In the genomic region with DNA sequence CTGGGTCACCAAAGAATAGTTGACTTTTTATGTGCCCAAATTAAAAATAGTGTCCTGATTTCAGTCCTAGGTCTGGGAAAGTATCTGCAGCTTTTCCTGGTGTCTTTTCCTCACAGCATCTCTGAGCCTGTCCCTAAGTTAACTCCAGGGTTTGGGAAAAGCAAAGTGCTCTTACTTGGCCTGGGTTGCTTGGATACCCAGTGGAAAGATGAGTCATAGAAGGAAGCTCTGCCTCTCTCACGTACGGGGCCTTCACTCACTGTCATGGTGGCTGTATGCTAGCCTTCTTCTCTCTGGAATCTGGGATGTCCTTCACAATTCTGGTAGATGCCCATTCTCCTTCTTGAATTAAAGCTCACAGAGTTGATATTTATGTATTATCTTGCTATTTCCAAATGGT, we compare ENCODE assay signal across 15 cellular contexts.
DNase-seq lines count a peak whose midpoint lies in the region; ATAC-seq and TF ChIP-seq lines count a peak whose summit lies in the region.
"Had no signal": no experiment of that assay in that cellular context is flagged by ENCODE, and none has a peak within 500 bp of the region (broad histone marks: within the 10 kb centered on the region; RNA-seq: fewer than 3 reads in every experiment).

No MANE protein-coding gene starts in this region.

- no peak overlapping the region for H3K4me3 ChIP-seq in fibroblast of pulmonary artery (replicated peaks; ENCODE audit: low read depth, low read length)
- H3K4me3 ChIP-seq: transverse colon had no signal

- TF ChIP-seq CTCF in fibroblast of pulmonary artery (IDR thresholded peaks at IDR 0.05; ENCODE audit: low read length, missing control alignments) = no peak

- intact Hi-C loops in left ventricle myocardium superior (cut with micrococcal nuclease) (no loop called here), Right ventricle myocardium superior (cut with DNase I) (no loop called here)

- DNase-seq in left ventricle myocardium superior = no peak
- no peak for DNase-seq in Right ventricle myocardium superior
- peak; percentile 16 for DNase-seq in astrocyte of the hippocampus (ENCODE audit: low read depth, low spot score)
- DNase-seq in fibroblast of pulmonary artery (ENCODE audit: low read depth) = peak; percentile 28
- DNase-seq in activated naive CD4-positive, alpha-beta T cell treated with anti-CD3 and anti-CD28 coated beads, Interleukin-2, amount 50 U/mL, for 16 hours = no peak
- no peak for DNase-seq in dedifferentiated amniotic fluid mesenchymal stem cell (ENCODE audit: extremely low spot score)
- DNase-seq in NCI-H2029 (lab: John Stamatoyannopoulos, UW) = no peak
- DNase-seq: activated CD4-positive, CD25-positive, alpha-beta regulatory T cell; CD4-positive, alpha-beta memory T cell; NCI-H510A treated with DMSO at 0.1 percent for 48 hours; SHP77; transverse colon had no signal

- ATAC-seq in left ventricle myocardium superior (peak; percentile 30), Right ventricle myocardium superior (ENCODE audit: poor library complexity) (no peak), GM21390 (IDR thresholded peaks at IDR 0.05; ENCODE audit: unreplicated experiment) (no peak)
- ATAC-seq: activated T-helper 17 cell treated with anti-CD3 and anti-CD28 coated beads, Interleukin-2, amount 50 U/mL, for 72 hours; stimulated activated memory B cell treated with anti-CD40 and anti-IgM and Interleukin-4, amounts not matched to agents 10 μg/mL and 1 μg/mL and 100 μg/mL, for 72 hours had no signal

Comparison
In these comparisons a context has a peak if more than half of its experiments do, and no peak if none do; other contexts are left out.
1. DNase-seq: peak in astrocyte of the hippocampus (single experiment) and fibroblast of pulmonary artery (single experiment); none in left ventricle myocardium superior (single experiment), Right ventricle myocardium superior (single experiment), activated naive CD4-positive, alpha-beta T cell treated with anti-CD3 and anti-CD28 coated beads, Interleukin-2, amount 50 U/mL, for 16 hours (single experiment), dedifferentiated amniotic fluid mesenchymal stem cell (single experiment) and NCI-H2029 (single experiment).